ENCODE assay signal across 7 cellular contexts in genomic region chr5:37836173-37837100, GRCh38. TPM values are rescaled to one million over a fixed set of nuclear protein-coding genes. Genes with fewer than 3 reads are reported as not detected.
A peak's percentile ranks its signal among the peaks of the same experiment; 100 is the strongest.
DNase-seq lines count a peak whose midpoint lies in the region; ATAC-seq and TF ChIP-seq lines count a peak whose summit lies in the region.

No MANE protein-coding gene starts in this region.

- H3K27me3 ChIP-seq in iPS DF 6.9 (ENCODE audit: control insufficient read depth, insufficient read depth, low read length) = peaks cover 68% of the 10 kb centered on the region

- H3K9me3 ChIP-seq in iPS DF 6.9 (ENCODE audit: control insufficient read depth, insufficient read depth, low read length) = no peaks in the 10 kb centered on the region

- H3K27ac ChIP-seq in iPS DF 6.9 (ENCODE audit: low read length) = no peak overlapping the region

- no CpG with 5 or more reads among the region's 62 CpGs for WGBS in iPS DF 6.9 (ENCODE audit: insufficient coverage, insufficient read length)

- H3K36me3 ChIP-seq in iPS DF 6.9 (ENCODE audit: control insufficient read depth, insufficient read depth, low read length) = no peaks in the 10 kb centered on the region

- no peak overlapping the region for H3K27ac Mint-ChIP-seq in activated naive CD8-positive, alpha-beta T cell treated with anti-CD3 and anti-CD28 coated beads, Interleukin-2, amount 10 ng/mL, durations not matched to agents 7 days and 5 days
- no peak overlapping the region for H3K27ac Mint-ChIP-seq in stimulated activated memory B cell treated with anti-CD40 and anti-IgM and Interleukin-4, amounts not matched to agents 10 μg/mL and 1 μg/mL and 100 μg/mL, for 72 hours

- no peaks in the 10 kb centered on the region for H3K9me3 Mint-ChIP-seq in activated naive CD8-positive, alpha-beta T cell treated with anti-CD3 and anti-CD28 coated beads, Interleukin-2, amount 10 ng/mL, durations not matched to agents 7 days and 5 days
- no peaks in the 10 kb centered on the region for H3K9me3 Mint-ChIP-seq in stimulated activated memory B cell treated with anti-CD40 and anti-IgM and Interleukin-4, amounts not matched to agents 10 μg/mL and 1 μg/mL and 100 μg/mL, for 72 hours

- peaks cover 3% of the 10 kb centered on the region; the same call in 1 of the 2 replicates for H3K4me1 ChIP-seq in iPS DF 6.9 (ENCODE audit: control insufficient read depth, insufficient read depth, low read length)

- POLR2A ChIA-PET in activated naive CD8-positive, alpha-beta T cell treated with anti-CD3 and anti-CD28 coated beads, Interleukin-2, amount 10 ng/mL, durations not matched to agents 7 days and 5 days (lab: Charles Lee) = no interaction called here

- peaks cover 23% of the 10 kb centered on the region for H3K4me1 Mint-ChIP-seq in activated naive CD8-positive, alpha-beta T cell treated with anti-CD3 and anti-CD28 coated beads, Interleukin-2, amount 10 ng/mL, durations not matched to agents 7 days and 5 days
- peaks cover 36% of the 10 kb centered on the region for H3K4me1 Mint-ChIP-seq in stimulated activated memory B cell treated with anti-CD40 and anti-IgM and Interleukin-4, amounts not matched to agents 10 μg/mL and 1 μg/mL and 100 μg/mL, for 72 hours

- no peak for DNase-seq in HFF-Myc (ENCODE audit: extremely low read depth, low read depth)
- no peak for DNase-seq in activated naive CD8-positive, alpha-beta T cell treated with anti-CD3 and anti-CD28 coated beads, Interleukin-2, amount 10 ng/mL, durations not matched to agents 7 days and 5 days
- no peak for DNase-seq in iPS DF 6.9 (ENCODE audit: low read depth, low spot score)
- no peak for DNase-seq in NK-92 treated with Interleukin-12 subunit alpha and Interleukin-12 subunit beta, amount 100 ng/mL, for 24 hours (lab: John Stamatoyannopoulos, UW)
- no peak for DNase-seq in mucosa of gallbladder (ENCODE audit: low spot score)
- DNase-seq in activated CD4-positive, CD25-positive, alpha-beta regulatory T cell (lab: John Stamatoyannopoulos, UW) = no peak

- ATAC-seq in activated naive CD8-positive, alpha-beta T cell treated with anti-CD3 and anti-CD28 coated beads, Interleukin-2, amount 10 ng/mL, durations not matched to agents 7 days and 5 days (ENCODE audit: low read depth) = no peak
- no peak for ATAC-seq in stimulated activated memory B cell treated with anti-CD40 and anti-IgM and Interleukin-4, amounts not matched to agents 10 μg/mL and 1 μg/mL and 100 μg/mL, for 72 hours

- H3K4me3 ChIP-seq in HFF-Myc (replicated peaks; ENCODE audit: low read depth, low read length) = peak overlapping the region; percentile 49
- peak overlapping the region; percentile 24; the same call in 1 of the 2 replicates for H3K4me3 ChIP-seq in iPS DF 6.9 (ENCODE audit: low read length)

- no peak for TF ChIP-seq CTCF in HFF-Myc (IDR thresholded peaks at IDR 0.05; ENCODE audit: low read depth, low read length, missing control alignments)

- H3K36me3 Mint-ChIP-seq in activated naive CD8-positive, alpha-beta T cell treated with anti-CD3 and anti-CD28 coated beads, Interleukin-2, amount 10 ng/mL, durations not matched to agents 7 days and 5 days = no peaks in the 10 kb centered on the region
- no peaks in the 10 kb centered on the region for H3K36me3 Mint-ChIP-seq in stimulated activated memory B cell treated with anti-CD40 and anti-IgM and Interleukin-4, amounts not matched to agents 10 μg/mL and 1 μg/mL and 100 μg/mL, for 72 hours

- peaks cover 86% of the 10 kb centered on the region for H3K27me3 Mint-ChIP-seq in activated naive CD8-positive, alpha-beta T cell treated with anti-CD3 and anti-CD28 coated beads, Interleukin-2, amount 10 ng/mL, durations not matched to agents 7 days and 5 days
- peaks cover 71% of the 10 kb centered on the region for H3K27me3 Mint-ChIP-seq in stimulated activated memory B cell treated with anti-CD40 and anti-IgM and Interleukin-4, amounts not matched to agents 10 μg/mL and 1 μg/mL and 100 μg/mL, for 72 hours

- H3K4me3 Mint-ChIP-seq in activated naive CD8-positive, alpha-beta T cell treated with anti-CD3 and anti-CD28 coated beads, Interleukin-2, amount 10 ng/mL, durations not matched to agents 7 days and 5 days = peak overlapping the region; percentile 76
- peak overlapping the region; percentile 47 for H3K4me3 Mint-ChIP-seq in stimulated activated memory B cell treated with anti-CD40 and anti-IgM and Interleukin-4, amounts not matched to agents 10 μg/mL and 1 μg/mL and 100 μg/mL, for 72 hours

RNA-seq across cellular contexts. Expression of gene GDNF, which starts 3.4 kb away (rescaled TPM):
- total RNA-seq in activated naive CD8-positive, alpha-beta T cell treated with anti-CD3 and anti-CD28 coated beads, Interleukin-2, amount 10 ng/mL, durations not matched to agents 7 days and 5 days = not detected
- 1.2 TPM for total RNA-seq in mucosa of gallbladder
